1 cellular context compared by ENCODE assay signal in the genomic region with DNA sequence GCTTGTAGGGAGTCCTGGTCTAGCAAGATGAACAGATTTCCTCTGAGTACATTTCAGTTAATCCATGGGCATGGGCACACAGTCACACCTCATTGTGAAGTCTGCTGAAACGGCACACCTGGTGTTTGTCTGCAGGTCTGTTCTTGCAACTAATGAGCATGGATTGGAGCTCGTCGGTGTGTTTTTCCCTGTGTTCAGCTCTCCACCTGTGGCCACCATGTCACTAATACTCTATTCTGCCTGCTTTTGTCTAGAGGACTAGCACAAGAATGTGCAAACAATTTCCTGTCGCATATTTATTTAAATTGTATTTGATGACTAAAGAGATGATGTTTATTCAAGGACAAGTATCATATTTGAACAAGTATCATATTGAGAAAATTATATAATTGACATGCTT.
TF ChIP-seq lines count a peak whose summit lies in the region.

No MANE protein-coding gene starts in this region.

TF ChIP-seq in H1, 55 proteins besides CTCF, POLR2A, EP300 and RAD21 (continued from another document):
- no peak for TF ChIP-seq CHD1 (IDR thresholded peaks at IDR 0.05; ENCODE audit: low read depth, low read length)
- no peak for TF ChIP-seq SP4 (IDR thresholded peaks at IDR 0.05; ENCODE audit: low read length)
- no peak for TF ChIP-seq TAF1 (IDR thresholded peaks at IDR 0.05; ENCODE audit: low read depth, low read length)
- TF ChIP-seq, protein P1, sequence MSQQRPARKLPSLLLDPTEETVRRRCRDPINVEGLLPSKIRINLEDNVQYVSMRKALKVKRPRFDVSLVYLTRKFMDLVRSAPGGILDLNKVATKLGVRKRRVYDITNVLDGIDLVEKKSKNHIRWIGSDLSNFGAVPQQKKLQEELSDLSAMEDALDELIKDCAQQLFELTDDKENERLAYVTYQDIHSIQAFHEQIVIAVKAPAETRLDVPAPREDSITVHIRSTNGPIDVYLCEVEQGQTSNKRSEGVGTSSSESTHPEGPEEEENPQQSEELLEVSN (IDR thresholded peaks at IDR 0.05): no peak
- no peak for TF ChIP-seq SIX5 (IDR thresholded peaks at IDR 0.05; ENCODE audit: low read depth, low read length)
